In the genomic region with DNA sequence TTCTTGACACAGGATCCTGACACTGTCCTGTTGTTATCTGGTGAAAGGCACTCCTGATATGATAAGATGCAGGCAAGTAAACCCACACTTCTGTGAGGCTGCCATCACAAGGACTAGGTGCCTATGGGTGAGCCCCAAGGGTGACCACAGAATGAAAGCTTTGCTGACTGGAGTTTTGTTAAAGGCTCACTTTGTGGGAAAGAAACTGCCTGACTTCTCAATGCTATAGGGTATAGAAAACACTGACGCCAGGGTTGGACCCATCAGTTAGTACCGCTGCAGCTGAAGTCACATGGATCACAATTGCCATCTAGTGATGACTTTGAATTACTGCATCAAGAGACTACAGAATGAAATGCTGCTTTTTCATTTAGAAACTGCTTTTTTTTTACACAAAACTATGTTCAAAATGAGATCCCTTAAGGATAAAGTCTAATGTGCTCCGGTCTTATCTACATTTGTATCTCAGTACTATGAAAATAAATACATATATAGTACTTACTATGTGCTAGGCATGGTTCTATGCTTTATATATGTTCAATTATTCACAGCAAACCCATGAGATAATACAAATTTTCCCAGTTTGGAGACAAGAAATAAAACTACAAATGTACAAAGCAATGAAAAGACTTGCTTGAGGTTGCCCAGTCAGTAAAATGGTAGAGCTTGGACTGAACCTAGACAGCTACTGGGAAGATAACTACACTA, we compare ENCODE assay signal across 8 cellular contexts.
DNase-seq lines count a peak whose midpoint lies in the region; ATAC-seq, FAIRE-seq and TF ChIP-seq lines count a peak whose summit lies in the region.

No MANE protein-coding gene starts in this region.

- no peak overlapping the region for H3K27ac ChIP-seq in A549
- H3K27ac ChIP-seq in SJSA1, result peak overlapping the region; percentile 20

- FAIRE-seq in A549 (lab: Jason Lieb, UNC), result peak; percentile 83

- no peaks in the 10 kb centered on the region for H3K4me1 ChIP-seq in A549
- H3K4me1 ChIP-seq in SJSA1 (replicated peaks), result peaks cover 22% of the 10 kb centered on the region

- TF ChIP-seq POLR2A in A549 (IDR thresholded peaks at IDR 0.05; ENCODE audit: low read length), result no peak

- DNase-seq in A549 (ENCODE audit: low read depth in 1 of 2, low spot score in 1 of 2) (peak; percentile 13 to 54), ELF-1 (ENCODE audit: low read depth, low spot score) (peak; percentile 16), H4 (ENCODE audit: low spot score) (peak; percentile 75), Kasumi-1 (lab: John Stamatoyannopoulos, UW) (peak; percentile 80 to 82), SJSA1 (ENCODE audit: low read depth in 1 of 2, low spot score in 2 of 2) (peak; percentile 57 to 60), dermis microvascular lymphatic vessel endothelial cell (ENCODE audit: low read depth in 2 of 2) (peak; percentile 64 to 82), medulla oblongata (ENCODE audit: extremely low spot score) (peak; percentile 72), T-helper 9 cell (no peak)

- CTCF ChIA-PET in A549 (lab: Yijun Ruan, JAX), result interaction anchor here (0.7 to 6.2 kb wide), 23 partner anchors 10 to 1712 kb away, joined by 3 to 69 read pairs (median 3); no protein-coding TSS in a partner anchor

- H3K36me3 ChIP-seq in SJSA1, result no peaks in the 10 kb centered on the region

- POLR2A ChIA-PET in A549 (lab: Yijun Ruan, JAX), result no interaction called here

- no peak overlapping the region for H3K4me2 ChIP-seq in A549

- H3K4me3 ChIP-seq in A549, result no peak overlapping the region
- H3K4me3 ChIP-seq in SJSA1, result no peak overlapping the region

- 3% methylated on average over 3 of the region's 3 CpGs for WGBS in A549 (ENCODE audit: missing lambda C conversion rate)

- no peak for TF ChIP-seq EP300 in A549 (IDR thresholded peaks at IDR 0.05)

- no peaks in the 10 kb centered on the region for H3K27me3 ChIP-seq in SJSA1 (replicated peaks)

- peak; percentile 83 for TF ChIP-seq CTCF in A549 (IDR thresholded peaks at IDR 0.05)

- TF ChIP-seq RAD21 in A549 (conservative IDR thresholded peaks at IDR 0.05 in 1 of 2, IDR thresholded peaks at IDR 0.05 in 1 of 2), result peak; percentile 84 to 86

- H3K9me3 ChIP-seq in A549 (no peaks in the 10 kb centered on the region), SJSA1 (replicated peaks) (no peaks in the 10 kb centered on the region)

- ATAC-seq in A549, result peak; percentile 91

TF ChIP-seq in A549, 52 proteins besides CTCF, POLR2A, EP300 and RAD21:
- TF ChIP-seq, protein P1, sequence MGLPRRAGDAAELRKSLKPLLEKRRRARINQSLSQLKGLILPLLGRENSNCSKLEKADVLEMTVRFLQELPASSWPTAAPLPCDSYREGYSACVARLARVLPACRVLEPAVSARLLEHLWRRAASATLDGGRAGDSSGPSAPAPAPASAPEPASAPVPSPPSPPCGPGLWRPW (IDR thresholded peaks at IDR 0.05), result no peak
- TF ChIP-seq GATA3 (IDR thresholded peaks at IDR 0.05; ENCODE audit: borderline replicate concordance) (no peak), JUN (IDR thresholded peaks at IDR 0.05) (no peak), SMC3 (IDR thresholded peaks at IDR 0.05) (peak; percentile 66), CHD4 (IDR thresholded peaks at IDR 0.05; ENCODE audit: borderline replicate concordance) (no peak)
- TF ChIP-seq, protein P2, sequence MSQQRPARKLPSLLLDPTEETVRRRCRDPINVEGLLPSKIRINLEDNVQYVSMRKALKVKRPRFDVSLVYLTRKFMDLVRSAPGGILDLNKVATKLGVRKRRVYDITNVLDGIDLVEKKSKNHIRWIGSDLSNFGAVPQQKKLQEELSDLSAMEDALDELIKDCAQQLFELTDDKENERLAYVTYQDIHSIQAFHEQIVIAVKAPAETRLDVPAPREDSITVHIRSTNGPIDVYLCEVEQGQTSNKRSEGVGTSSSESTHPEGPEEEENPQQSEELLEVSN (IDR thresholded peaks at IDR 0.05; ENCODE audit: borderline replicate concordance, low read depth), result no peak
- TF ChIP-seq, protein P3, sequence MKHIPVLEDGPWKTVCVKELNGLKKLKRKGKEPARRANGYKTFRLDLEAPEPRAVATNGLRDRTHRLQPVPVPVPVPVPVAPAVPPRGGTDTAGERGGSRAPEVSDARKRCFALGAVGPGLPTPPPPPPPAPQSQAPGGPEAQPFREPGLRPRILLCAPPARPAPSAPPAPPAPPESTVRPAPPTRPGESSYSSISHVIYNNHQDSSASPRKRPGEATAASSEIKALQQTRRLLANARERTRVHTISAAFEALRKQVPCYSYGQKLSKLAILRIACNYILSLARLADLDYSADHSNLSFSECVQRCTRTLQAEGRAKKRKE (CRISPR knock-in tag; IDR thresholded peaks at IDR 0.05; ENCODE audit: low read depth), result no peak
- TF ChIP-seq, protein P4, sequence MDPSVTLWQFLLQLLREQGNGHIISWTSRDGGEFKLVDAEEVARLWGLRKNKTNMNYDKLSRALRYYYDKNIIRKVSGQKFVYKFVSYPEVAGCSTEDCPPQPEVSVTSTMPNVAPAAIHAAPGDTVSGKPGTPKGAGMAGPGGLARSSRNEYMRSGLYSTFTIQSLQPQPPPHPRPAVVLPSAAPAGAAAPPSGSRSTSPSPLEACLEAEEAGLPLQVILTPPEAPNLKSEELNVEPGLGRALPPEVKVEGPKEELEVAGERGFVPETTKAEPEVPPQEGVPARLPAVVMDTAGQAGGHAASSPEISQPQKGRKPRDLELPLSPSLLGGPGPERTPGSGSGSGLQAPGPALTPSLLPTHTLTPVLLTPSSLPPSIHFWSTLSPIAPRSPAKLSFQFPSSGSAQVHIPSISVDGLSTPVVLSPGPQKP (IDR thresholded peaks at IDR 0.05; ENCODE audit: low read depth, low read length), result no peak
TF ChIP-seq in A549: peak in this region for 1.
